ENCODE assay signal across 7 cellular contexts in genomic region chr9:131402073-131402472, GRCh38. TPM values are rescaled to one million over a fixed set of nuclear protein-coding genes. Genes with fewer than 3 reads are reported as not detected.
DNase-seq lines count a peak whose midpoint lies in the region; ATAC-seq and TF ChIP-seq lines count a peak whose summit lies in the region.

No MANE protein-coding gene starts in this region.

- peaks cover 79% of the 10 kb centered on the region for H3K4me1 Mint-ChIP-seq in stimulated activated memory B cell treated with anti-CD40 and anti-IgM and Interleukin-4, amounts not matched to agents 10 μg/mL and 1 μg/mL and 100 μg/mL, for 72 hours

- H3K79me2 ChIP-seq in SK-N-SH (ENCODE audit: insufficient read depth), result peaks cover 100% of the 10 kb centered on the region

- no peak for TF ChIP-seq CTCF in HFF-Myc (IDR thresholded peaks at IDR 0.05; ENCODE audit: low read depth, low read length, missing control alignments)
- no peak; the same call in 1 of the 2 replicates for TF ChIP-seq CTCF in SK-N-SH (IDR thresholded peaks at IDR 0.05)
- TF ChIP-seq CTCF in fibroblast of the aortic adventitia (IDR thresholded peaks at IDR 0.05; ENCODE audit: insufficient read depth, low read length), result no peak

- H3K27ac ChIP-seq in SK-N-SH (ENCODE audit: low read depth in 2 of 2, low read length in 1 of 2), result peak overlapping the region in 1 of 2 experiments; percentile 19; a peak in 1 of 4 replicates

- no peak for TF ChIP-seq EP300 in SK-N-SH (IDR thresholded peaks at IDR 0.05; ENCODE audit: borderline replicate concordance in 1 of 2, low read depth in 1 of 2, low read length in 1 of 2)

- no peak for DNase-seq in HFF-Myc (ENCODE audit: extremely low read depth, low read depth)
- DNase-seq in SK-N-SH, result no peak
- DNase-seq in fibroblast of the aortic adventitia (ENCODE audit: low read depth), result peak; percentile 58
- DNase-seq in NCI-H82 treated with DMSO at 0.1 percent for 48 hours (lab: John Stamatoyannopoulos, UW; ENCODE audit: unreplicated experiment), result no peak

- H3K4me3 ChIP-seq in HFF-Myc (replicated peaks; ENCODE audit: low read depth, low read length) (peak overlapping the region; percentile 24), SK-N-SH (ENCODE audit: low read depth in 2 of 2, low read length in 1 of 2) (no peak overlapping the region), fibroblast of the aortic adventitia (ENCODE audit: low read depth, low read length) (no peak overlapping the region)

- POLR2A ChIA-PET in SK-N-SH (lab: Yijun Ruan, JAX), result interaction anchor here (1.5 kb wide), 1 partner anchor 29 kb away, joined by 5 read pairs; no protein-coding TSS in a partner anchor

- H3K36me3 Mint-ChIP-seq in stimulated activated memory B cell treated with anti-CD40 and anti-IgM and Interleukin-4, amounts not matched to agents 10 μg/mL and 1 μg/mL and 100 μg/mL, for 72 hours, result peaks cover 24% of the 10 kb centered on the region

- no peaks in the 10 kb centered on the region for H3K27me3 Mint-ChIP-seq in stimulated activated memory B cell treated with anti-CD40 and anti-IgM and Interleukin-4, amounts not matched to agents 10 μg/mL and 1 μg/mL and 100 μg/mL, for 72 hours

- H2AFZ ChIP-seq in SK-N-SH (ENCODE audit: low read depth), result no peak overlapping the region

- no peaks in the 10 kb centered on the region for H3K9me2 ChIP-seq in SK-N-SH

- CTCF ChIA-PET in SK-N-SH (lab: Yijun Ruan, JAX), result interaction anchor here (1.0 kb wide), 1 partner anchor 66 kb away, joined by 3 read pairs; no protein-coding TSS in a partner anchor

- no peaks in the 10 kb centered on the region for H3K9me3 ChIP-seq in SK-N-SH

- no peak overlapping the region for H3K9ac ChIP-seq in SK-N-SH

- H3K4me3 Mint-ChIP-seq in stimulated activated memory B cell treated with anti-CD40 and anti-IgM and Interleukin-4, amounts not matched to agents 10 μg/mL and 1 μg/mL and 100 μg/mL, for 72 hours, result peak overlapping the region; percentile 26

- 85% methylated on average over 6 of the region's 6 CpGs for WGBS in SK-N-SH (ENCODE audit: low lambda C conversion rate)

- no peaks in the 10 kb centered on the region for H3K27me3 ChIP-seq in SK-N-SH (ENCODE audit: insufficient read depth)

- TF ChIP-seq RAD21 in SK-N-SH (IDR thresholded peaks at IDR 0.05; ENCODE audit: low read length), result peak; percentile 12; the same call in 1 of the 2 replicates

- peaks cover 18% of the 10 kb centered on the region for H3F3A ChIP-seq in SK-N-SH (replicated peaks; ENCODE audit: insufficient read depth)

- H3K9me3 Mint-ChIP-seq in stimulated activated memory B cell treated with anti-CD40 and anti-IgM and Interleukin-4, amounts not matched to agents 10 μg/mL and 1 μg/mL and 100 μg/mL, for 72 hours, result no peaks in the 10 kb centered on the region

- H3K27ac Mint-ChIP-seq in stimulated activated memory B cell treated with anti-CD40 and anti-IgM and Interleukin-4, amounts not matched to agents 10 μg/mL and 1 μg/mL and 100 μg/mL, for 72 hours, result peak overlapping the region; percentile 19

- peaks cover 41 to 62% of the 10 kb centered on the region in 2 experiments for H3K4me1 ChIP-seq in SK-N-SH (ENCODE audit: control insufficient read depth in 1 of 2, insufficient read depth in 2 of 2, low read depth in 1 of 2, low read length in 1 of 2)

- ATAC-seq in stimulated activated memory B cell treated with anti-CD40 and anti-IgM and Interleukin-4, amounts not matched to agents 10 μg/mL and 1 μg/mL and 100 μg/mL, for 72 hours, result no peak
- ATAC-seq in GM18909 (IDR thresholded peaks at IDR 0.05; ENCODE audit: poor library complexity, unreplicated experiment) (no peak), esophagus mucosa (no peak)

- H4K20me1 ChIP-seq in SK-N-SH (ENCODE audit: insufficient read depth), result peaks cover 100% of the 10 kb centered on the region

- H3K36me3 ChIP-seq in SK-N-SH (replicated peaks in 1 of 2; ENCODE audit: control insufficient read depth in 1 of 2, insufficient read depth in 2 of 2, low read length in 1 of 2), result peaks cover 0 to 14% of the 10 kb centered on the region in 2 experiments

- no peak overlapping the region for H3K4me2 ChIP-seq in SK-N-SH

TF ChIP-seq in SK-N-SH, 30 proteins besides CTCF, POLR2A, EP300 and RAD21:
- TF ChIP-seq USF2 (IDR thresholded peaks at IDR 0.05; ENCODE audit: borderline replicate concordance, low read depth, low read length) (no peak), USF1 (IDR thresholded peaks at IDR 0.05; ENCODE audit: borderline replicate concordance, low read depth) (no peak), YY1 (IDR thresholded peaks at IDR 0.05; ENCODE audit: low read depth) (no peak; the same call in 1 of the 2 replicates), CHD2 (IDR thresholded peaks at IDR 0.05; ENCODE audit: low read length, partially characterized antibody) (no peak), SIN3A (IDR thresholded peaks at IDR 0.05; ENCODE audit: borderline replicate concordance, low read depth, low read length) (no peak)

RNA-seq across cellular contexts. Expression of gene PRRC2B, which starts 8.2 kb away (rescaled TPM):
- polyA plus RNA-seq in SK-N-SH (2012; rRNA removed), result 18.5 and 26.3 TPM in 2 replicates
- polyA plus RNA-seq in SK-N-SH (2012; cell fraction: cytosol; rRNA removed), result 17.5 and 22.0 TPM in 2 replicates
- 84.2 and 122 TPM in 2 replicates for polyA plus RNA-seq in SK-N-SH (2012; cell fraction: nucleus; rRNA removed)
- total RNA-seq in fibroblast of the aortic adventitia (ENCODE audit: low replicate concordance) (69.7 and 162 TPM in 2 replicates), esophagus mucosa (82.9 TPM)
